Comparison of ENCODE assay signal across 13 cellular contexts in genomic region chr15:72341361-72341760, GRCh38. TPM values are rescaled to one million over a fixed set of nuclear protein-coding genes. Genes with fewer than 3 reads are reported as not detected.
DNase-seq lines count a peak whose midpoint lies in the region; FAIRE-seq and TF ChIP-seq lines count a peak whose summit lies in the region.
"Had no signal": no experiment of that assay in that cellular context is flagged by ENCODE, and none has a peak within 500 bp of the region (broad histone marks: within the 10 kb centered on the region; RNA-seq: fewer than 3 reads in every experiment).

No MANE protein-coding gene starts in this region.

- H3K27me3 ChIP-seq in bronchial epithelial cell (ENCODE audit: control insufficient read depth, insufficient read depth, low read length) (no peaks in the 10 kb centered on the region), neural progenitor cell (no peaks in the 10 kb centered on the region)
- H3K27me3 ChIP-seq: ascending aorta had no signal

- H2AFZ ChIP-seq in neural progenitor cell (replicated peaks): no peak overlapping the region

- H3K4me1 ChIP-seq in neural progenitor cell: no peaks in the 10 kb centered on the region
- no peaks in the 10 kb centered on the region for H3K4me1 ChIP-seq in kidney (ENCODE audit: control insufficient read depth in 1 of 2, insufficient read depth in 1 of 2, low read depth in 1 of 2, low read length in 2 of 2)
- H3K4me1 ChIP-seq: ascending aorta had no signal

- no peaks in the 10 kb centered on the region for H3K9me3 Mint-ChIP-seq in neural progenitor cell
- H3K9me3 Mint-ChIP-seq: memory B cell had no signal

- H3K36me3 ChIP-seq in bronchial epithelial cell (ENCODE audit: control insufficient read depth, insufficient read depth, low read length) (peaks cover 3% of the 10 kb centered on the region), neural progenitor cell (no peaks in the 10 kb centered on the region), kidney (ENCODE audit: control insufficient read depth in 1 of 2, insufficient read depth in 2 of 2, low read length in 2 of 2) (peaks cover 21 to 48% of the 10 kb centered on the region in 2 donors)

- peak; percentile 40 for TF ChIP-seq CTCF in LNCaP clone FGC (IDR thresholded peaks at IDR 0.05; ENCODE audit: control insufficient read depth, extremely low read depth, insufficient read depth)
- peak; percentile 36 for TF ChIP-seq CTCF in bronchial epithelial cell (IDR thresholded peaks at IDR 0.05; ENCODE audit: insufficient read depth, low read length, severe bottlenecking)
- peak; percentile 58 for TF ChIP-seq CTCF in neural progenitor cell (IDR thresholded peaks at IDR 0.05)
- no peak for TF ChIP-seq CTCF in kidney (IDR thresholded peaks at IDR 0.05; ENCODE audit: borderline replicate concordance, extremely low read depth, insufficient read depth)

- H3K79me2 ChIP-seq in neural progenitor cell (ENCODE audit: low read depth): no peaks in the 10 kb centered on the region

- H3K27ac ChIP-seq in neural progenitor cell (no peak overlapping the region), kidney (ENCODE audit: low read depth in 2 of 2, low read length in 2 of 2) (no peak overlapping the region), substantia nigra (ENCODE audit: low read depth, low read length, poor library complexity, severe bottlenecking) (no peak overlapping the region)
- H3K27ac ChIP-seq: ascending aorta had no signal

- H3K9me3 ChIP-seq in neural progenitor cell (ENCODE audit: low read depth): no peaks in the 10 kb centered on the region
- H3K9me3 ChIP-seq in kidney (ENCODE audit: control insufficient read depth in 1 of 2, low read length in 2 of 2): no peaks in the 10 kb centered on the region
- H3K9me3 ChIP-seq: ascending aorta had no signal

- H3K4me1 Mint-ChIP-seq in neural progenitor cell: no peaks in the 10 kb centered on the region
- H3K4me1 Mint-ChIP-seq: memory B cell had no signal

- H4K20me1 ChIP-seq in neural progenitor cell (ENCODE audit: low read depth): no peaks in the 10 kb centered on the region

- DNase-seq in EH (ENCODE audit: low read depth): peak; percentile 21
- DNase-seq in LNCaP clone FGC (ENCODE audit: low read depth): no peak
- DNase-seq in bronchial epithelial cell (ENCODE audit: low read depth): no peak
- DNase-seq in neural progenitor cell (ENCODE audit: low spot score): peak; percentile 75
- DNase-seq in SW 1271 (lab: John Stamatoyannopoulos, UW): no peak
- no peak for DNase-seq in NCI-H2029 (lab: John Stamatoyannopoulos, UW)
- no peak for DNase-seq in kidney
- DNase-seq in substantia nigra (lab: John Stamatoyannopoulos, UW): no peak
- DNase-seq: NCI-H2107; stimulated activated CD8-positive, alpha-beta memory T cell treated with anti-CD3 and anti-CD28 coated beads, Interleukin-4, amount 100 ng/mL, for 48 hours had no signal

- no peak overlapping the region for H3K4me3 ChIP-seq in LNCaP clone FGC (ENCODE audit: low read depth, low read length)
- no peak overlapping the region for H3K4me3 ChIP-seq in bronchial epithelial cell (ENCODE audit: low read depth, low read length)
- H3K4me3 ChIP-seq in neural progenitor cell: no peak overlapping the region
- H3K4me3 ChIP-seq in kidney (ENCODE audit: low read length in 2 of 2): no peak overlapping the region
- H3K4me3 ChIP-seq: ascending aorta had no signal

- H3K27ac Mint-ChIP-seq in neural progenitor cell: no peak overlapping the region
- H3K27ac Mint-ChIP-seq: memory B cell had no signal

- no peak overlapping the region for H3K4me2 ChIP-seq in neural progenitor cell

- H3K27me3 Mint-ChIP-seq in neural progenitor cell (ENCODE audit: insufficient read depth, low read depth): peaks cover 2% of the 10 kb centered on the region
- H3K27me3 Mint-ChIP-seq: memory B cell had no signal

- FAIRE-seq in bronchial epithelial cell (lab: Jason Lieb, UNC) (no peak), kidney (lab: Jason Lieb, UNC) (no peak)
- FAIRE-seq: frontal cortex had no signal

- H3K9ac ChIP-seq in neural progenitor cell (no peak overlapping the region), kidney (ENCODE audit: low read length in 2 of 2) (no peak overlapping the region)

- intact Hi-C loops in kidney (cut with DNase I): no loop called here

- H3F3A ChIP-seq in neural progenitor cell (ENCODE audit: low read depth): peaks cover 9% of the 10 kb centered on the region

- H3K36me3 Mint-ChIP-seq in neural progenitor cell: peaks cover 7% of the 10 kb centered on the region

- H3K4me3 Mint-ChIP-seq in neural progenitor cell: no peak overlapping the region
- H3K4me3 Mint-ChIP-seq: memory B cell had no signal

RNA-seq across cellular contexts. Expression of gene CELF6, which starts 21.4 kb away (rescaled TPM):
- total RNA-seq in bronchial epithelial cell: under 0.01 TPM in 1 of 2 replicates, not detected in the other
- 0.19 and 0.95 TPM in 2 replicates for total RNA-seq in neural progenitor cell (ENCODE audit: low replicate concordance)
- total RNA-seq in kidney: 3.5 TPM
- 3.8 TPM for polyA plus RNA-seq in kidney (ENCODE audit: insufficient read depth, low read depth, low replicate concordance)
- total RNA-seq: ascending aorta had no signal

RNA-seq across cellular contexts. Expression of gene HEXA, which starts 34.5 kb away (rescaled TPM):
- total RNA-seq in bronchial epithelial cell (32.3 and 48.7 TPM in 2 replicates), neural progenitor cell (ENCODE audit: low replicate concordance) (34.5 and 44.6 TPM in 2 replicates), kidney (138 TPM)
- polyA plus RNA-seq in kidney (ENCODE audit: insufficient read depth, low read depth, low replicate concordance): 199 TPM

RNA-seq across cellular contexts. Expression of gene TMEM202, which starts 56.7 kb away (rescaled TPM):
- not detected in 2 replicates for total RNA-seq in bronchial epithelial cell
- total RNA-seq in neural progenitor cell (ENCODE audit: low replicate concordance): not detected in 2 replicates
- not detected for total RNA-seq in kidney
- not detected for polyA plus RNA-seq in kidney (ENCODE audit: insufficient read depth, low read depth, low replicate concordance)
- total RNA-seq: ascending aorta, frontal cortex had no signal

Comparison
In these comparisons a context has a peak if more than half of its experiments do, and no peak if none do; other contexts are left out.
1. DNase-seq: peak in EH (single experiment) and neural progenitor cell (single experiment); none in LNCaP clone FGC (single experiment), bronchial epithelial cell (single experiment), SW 1271 (0 of 2), NCI-H2029 (single experiment), kidney (single experiment) and substantia nigra (0 of 49).